ENCODE assay signal across 20 cellular contexts in genomic region chr10:133661122-133661521, GRCh38. TPM values are rescaled to one million over a fixed set of nuclear protein-coding genes. Genes with fewer than 3 reads are reported as not detected.
"Had no signal": no experiment of that assay in that cellular context is flagged by ENCODE, and none has a peak within 500 bp of the region (broad histone marks: within the 10 kb centered on the region; RNA-seq: fewer than 3 reads in every experiment).

No MANE protein-coding gene starts in this region.

RNA-seq across cellular contexts. Expression of gene FRG2B, which starts 34.5 kb away (rescaled TPM):
- total RNA-seq: colonic mucosa, dermis microvascular lymphatic vessel endothelial cell, endodermal cell, esophagus mucosa, esophagus squamous epithelium, gastrocnemius medialis, glomerular endothelial cell, heart right ventricle, kidney epithelial cell, left cardiac atrium, left lung, left ventricle myocardium superior, lower leg skin, lower lobe of right lung, lung microvascular endothelial cell, mesenteric fat pad, mesothelial cell of epicardium, mucosa of descending colon, myocyte had no signal
- polyA plus RNA-seq: heart right ventricle, keratinocyte had no signal
